Comparison of ENCODE assay signal across 9 cellular contexts in the genomic region with DNA sequence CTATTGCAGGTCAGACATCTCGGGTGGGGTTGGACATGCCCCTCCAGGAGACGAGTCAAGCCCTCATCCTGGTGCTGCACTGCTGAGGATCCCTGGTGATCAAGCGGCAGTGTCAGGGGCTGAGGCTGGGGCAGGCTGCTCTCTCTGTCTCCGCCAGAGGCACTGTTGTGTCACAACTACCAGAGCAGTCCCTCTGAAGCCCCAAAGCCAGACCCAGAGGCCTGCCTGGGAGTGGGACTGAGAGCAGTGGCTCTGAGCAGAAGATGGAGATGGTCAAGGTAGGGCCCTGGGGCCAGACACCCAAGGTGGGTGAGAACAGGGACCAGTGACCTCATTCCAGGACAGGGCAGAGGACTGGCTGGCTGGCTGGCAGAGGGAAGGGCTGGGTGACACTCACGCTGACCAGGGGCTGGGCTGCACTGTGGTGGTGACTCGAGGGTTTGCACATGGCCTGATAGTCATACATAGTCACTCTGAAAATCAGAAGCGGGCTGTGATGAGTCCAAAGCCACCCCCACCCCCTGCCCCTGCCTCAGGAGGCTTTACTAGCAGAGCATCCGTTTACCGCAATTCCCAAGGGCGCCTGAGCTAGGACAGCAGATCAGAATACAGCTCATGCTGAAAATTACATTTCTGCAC. TPM values are rescaled to one million over a fixed set of nuclear protein-coding genes. Genes with fewer than 3 reads are reported as not detected.
DNase-seq lines count a peak whose midpoint lies in the region; ATAC-seq and TF ChIP-seq lines count a peak whose summit lies in the region.
"Had no signal": no experiment of that assay in that cellular context is flagged by ENCODE, and none has a peak within 500 bp of the region (broad histone marks: within the 10 kb centered on the region; RNA-seq: fewer than 3 reads in every experiment).

No MANE protein-coding gene starts in this region.

- H3K4me1 Mint-ChIP-seq in T-helper 2 cell treated with Interferon-gamma antibody and Interleukin-4, amounts not matched to agents 5 μg/mL and 100 μg/mL, for 36 hours (ENCODE audit: low read depth), result peaks cover 8% of the 10 kb centered on the region

- ATAC-seq in esophagus mucosa, result no peak

- peaks cover 5% of the 10 kb centered on the region for H3K9me3 Mint-ChIP-seq in T-helper 2 cell treated with Interferon-gamma antibody and Interleukin-4, amounts not matched to agents 5 μg/mL and 100 μg/mL, for 36 hours

- H3K27ac Mint-ChIP-seq in T-helper 2 cell treated with Interferon-gamma antibody and Interleukin-4, amounts not matched to agents 5 μg/mL and 100 μg/mL, for 36 hours, result no peak overlapping the region

- no peak overlapping the region for H3K4me3 Mint-ChIP-seq in T-helper 2 cell treated with Interferon-gamma antibody and Interleukin-4, amounts not matched to agents 5 μg/mL and 100 μg/mL, for 36 hours

- no peaks in the 10 kb centered on the region for H3K27me3 Mint-ChIP-seq in T-helper 2 cell treated with Interferon-gamma antibody and Interleukin-4, amounts not matched to agents 5 μg/mL and 100 μg/mL, for 36 hours (ENCODE audit: low read depth)

- no peaks in the 10 kb centered on the region for H3K36me3 Mint-ChIP-seq in T-helper 2 cell treated with Interferon-gamma antibody and Interleukin-4, amounts not matched to agents 5 μg/mL and 100 μg/mL, for 36 hours (ENCODE audit: low read depth)

- peak; percentile 7 for DNase-seq in activated gamma-delta T cell treated with Interleukin-2 at 50 U/mL for 16 hours
- DNase-seq in activated gamma-delta T cell (lab: John Stamatoyannopoulos, UW), result no peak
- peak; percentile 17 for DNase-seq in NCI-H2107 (lab: John Stamatoyannopoulos, UW)
- peak; percentile 59 to 69 for DNase-seq in erythroblast (lab: John Stamatoyannopoulos, UW)
- peak; percentile 22 for DNase-seq in stimulated activated CD8-positive, alpha-beta memory T cell treated with anti-CD3 and anti-CD28 coated beads, Interleukin-4, amount 100 ng/mL, for 48 hours
- no peak for DNase-seq in NCI-H446 (lab: John Stamatoyannopoulos, UW)
- no peak for DNase-seq in T-helper 2 cell treated with Interferon-gamma antibody and Interleukin-4, amounts not matched to agents 5 μg/mL and 100 μg/mL, for 36 hours (ENCODE audit: low spot score)

- no peak for TF ChIP-seq POLR2A in erythroblast (IDR thresholded peaks at IDR 0.05; ENCODE audit: low read length)

RNA-seq across cellular contexts. Expression of a gene that starts 19.6 kb away (rescaled TPM):
- total RNA-seq in esophagus mucosa, result not detected
- total RNA-seq: lower leg skin had no signal

Comparison
In these comparisons a context has a peak if more than half of its experiments do, and no peak if none do; other contexts are left out.
1. DNase-seq: peak in activated gamma-delta T cell treated with Interleukin-2 at 50 U/mL for 16 hours (single experiment), NCI-H2107 (single experiment), erythroblast (2 of 2) and stimulated activated CD8-positive, alpha-beta memory T cell treated with anti-CD3 and anti-CD28 coated beads, Interleukin-4, amount 100 ng/mL, for 48 hours (single experiment); none in activated gamma-delta T cell (single experiment), NCI-H446 (0 of 2) and T-helper 2 cell treated with Interferon-gamma antibody and Interleukin-4, amounts not matched to agents 5 μg/mL and 100 μg/mL, for 36 hours (single experiment).